ENCODE assay signal across 27 cellular contexts in the genomic region with DNA sequence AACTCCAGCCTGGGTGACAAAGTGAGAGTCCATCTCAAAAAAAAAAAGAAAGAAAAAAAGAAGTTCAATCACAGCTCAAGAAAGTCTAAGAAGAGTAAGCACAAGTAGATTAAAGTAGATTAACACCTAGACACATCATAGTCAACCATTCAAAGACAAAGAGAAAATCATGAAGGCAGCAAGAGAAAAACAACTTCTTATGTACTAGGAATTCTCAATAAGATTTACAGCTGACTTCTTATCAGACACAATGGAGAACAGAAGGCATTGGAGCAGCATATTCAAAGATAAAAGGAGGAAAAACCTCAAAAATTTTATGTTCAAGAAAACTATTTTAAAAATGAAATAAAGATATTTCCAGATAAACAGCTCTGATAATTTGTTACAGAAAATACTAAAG.
"Had no signal": no experiment of that assay in that cellular context is flagged by ENCODE, and none has a peak within 500 bp of the region (broad histone marks: within the 10 kb centered on the region; RNA-seq: fewer than 3 reads in every experiment).

No MANE protein-coding gene starts in this region.

- H3K4me1 Mint-ChIP-seq: activated B cell treated with CpG ODN at 0.5 μM for 24 hours; activated CD4-positive, alpha-beta memory T cell treated with anti-CD3 and anti-CD28 coated beads, Interleukin-2, amount 10 ng/mL, durations not matched to agents 7 days and 5 days; activated CD4-positive, alpha-beta T cell treated with anti-CD3 and anti-CD28 coated beads, Interleukin-2, amount 10 ng/mL, durations not matched to agents 7 days and 5 days; activated T-helper 17 cell treated with anti-CD3 and anti-CD28 coated beads, Interleukin-2, amount 50 U/mL, for 72 hours had no signal

- H3K27me3 Mint-ChIP-seq: activated CD4-positive, alpha-beta memory T cell treated with anti-CD3 and anti-CD28 coated beads, Interleukin-2, amount 10 ng/mL, durations not matched to agents 7 days and 5 days had no signal

- H3K27me3 ChIP-seq: colonic mucosa had no signal

- H3K36me3 ChIP-seq: colonic mucosa had no signal

- ATAC-seq: activated T-helper 17 cell treated with anti-CD3 and anti-CD28 coated beads, Interleukin-2, amount 50 U/mL, for 72 hours; Panc1; Right ventricle myocardium inferior had no signal

- H3K4me1 ChIP-seq: colonic mucosa had no signal

- H3K4me3 Mint-ChIP-seq: activated B cell treated with CpG ODN at 0.5 μM for 24 hours; activated CD4-positive, alpha-beta memory T cell treated with anti-CD3 and anti-CD28 coated beads, Interleukin-2, amount 10 ng/mL, durations not matched to agents 7 days and 5 days; activated CD4-positive, alpha-beta T cell treated with anti-CD3 and anti-CD28 coated beads, Interleukin-2, amount 10 ng/mL, durations not matched to agents 7 days and 5 days; activated naive CD4-positive, alpha-beta T cell treated with anti-CD3 and anti-CD28 coated beads for 36 hours; activated naive CD8-positive, alpha-beta T cell; activated T-helper 17 cell treated with anti-CD3 and anti-CD28 coated beads, Interleukin-2, amount 50 U/mL, for 72 hours; T-helper 1 cell treated with Interleukin-12 subunit alpha and Interleukin-12 subunit beta and Interleukin-4 antibody, amounts not matched to agents 30 μg/mL and 1 μg/mL, for 36 hours had no signal

- H3K27ac Mint-ChIP-seq: activated B cell treated with CpG ODN at 0.5 μM for 24 hours; activated CD4-positive, alpha-beta memory T cell treated with anti-CD3 and anti-CD28 coated beads, Interleukin-2, amount 10 ng/mL, durations not matched to agents 7 days and 5 days; activated CD4-positive, alpha-beta T cell treated with anti-CD3 and anti-CD28 coated beads, Interleukin-2, amount 10 ng/mL, durations not matched to agents 7 days and 5 days; activated naive CD4-positive, alpha-beta T cell treated with anti-CD3 and anti-CD28 coated beads for 36 hours; activated naive CD8-positive, alpha-beta T cell; activated T-helper 17 cell treated with anti-CD3 and anti-CD28 coated beads, Interleukin-2, amount 50 U/mL, for 72 hours; T-helper 1 cell treated with Interleukin-12 subunit alpha and Interleukin-12 subunit beta and Interleukin-4 antibody, amounts not matched to agents 30 μg/mL and 1 μg/mL, for 36 hours had no signal

- H3K27ac ChIP-seq: colonic mucosa, SK-N-MC had no signal

- DNase-seq: activated B cell treated with CpG ODN at 0.5 μM for 24 hours; activated CD4-positive, alpha-beta memory T cell treated with anti-CD3 and anti-CD28 coated beads, Interleukin-2, amount 10 ng/mL, durations not matched to agents 7 days and 5 days; activated CD4-positive, alpha-beta T cell treated with anti-CD3 and anti-CD28 coated beads for 1 hour; activated CD4-positive, alpha-beta T cell treated with anti-CD3 and anti-CD28 coated beads, Interleukin-2, amount 10 ng/mL, durations not matched to agents 7 days and 5 days; activated gamma-delta T cell; activated naive CD4-positive, alpha-beta T cell treated with anti-CD3 and anti-CD28 coated beads for 36 hours; activated T-cell treated with anti-CD3 and anti-CD28 coated beads for 4 hours; activated T-cell treated with anti-CD3 and anti-CD28 coated beads, Interleukin-2, amount 50 U/mL, for 48 hours; anterior cingulate cortex; colonic mucosa; Karpas-422; NCI-H1105 treated with DMSO at 0.1 percent for 48 hours; NCI-H1436 treated with DMSO at 0.1 percent for 48 hours; NCI-H187 treated with DMSO at 0.1 percent for 48 hours; NCI-H2171; NCI-H2227 treated with DMSO at 0.1 percent for 48 hours; NCI-H446 treated with DMSO at 0.1 percent for 48 hours; NCI-H524 treated with DMSO at 0.1 percent for 48 hours; NCI-H748 treated with DMSO at 0.1 percent for 48 hours; RPMI8226; SW 1271 had no signal

- H3K4me3 ChIP-seq: colonic mucosa, SK-N-MC had no signal

- H3K9me3 ChIP-seq: colonic mucosa had no signal
